ENCODE assay signal across 24 cellular contexts in the genomic region with DNA sequence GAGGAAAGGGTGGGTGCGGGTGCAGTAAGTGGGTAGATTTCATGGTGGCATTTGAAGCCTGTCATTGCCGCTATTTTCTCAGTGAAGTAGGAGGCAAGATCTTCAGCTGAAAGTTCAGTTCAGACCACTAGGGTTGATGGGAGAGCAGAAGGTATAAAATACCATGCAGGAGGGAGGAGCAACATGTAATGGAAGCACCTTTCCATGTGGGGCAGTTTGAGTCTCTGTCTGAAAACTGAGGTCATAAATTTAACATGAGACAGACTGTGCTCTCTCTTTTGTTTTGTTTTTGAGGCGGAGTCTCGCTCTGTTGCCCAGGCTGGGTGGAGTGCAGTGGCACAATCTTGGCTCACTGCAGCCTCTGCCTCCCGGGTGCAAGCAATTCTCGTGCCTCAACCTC. TPM values are rescaled to one million over a fixed set of nuclear protein-coding genes. Genes with fewer than 3 reads are reported as not detected.
A peak's percentile ranks its signal among the peaks of the same experiment; 100 is the strongest.
DNase-seq lines count a peak whose midpoint lies in the region; ATAC-seq and TF ChIP-seq lines count a peak whose summit lies in the region.
"Had no signal": no experiment of that assay in that cellular context is flagged by ENCODE, and none has a peak within 500 bp of the region (broad histone marks: within the 10 kb centered on the region; RNA-seq: fewer than 3 reads in every experiment).

No MANE protein-coding gene starts in this region.

- no peak overlapping the region for H3K4me3 ChIP-seq in HEK293 (ENCODE audit: low read depth, low read length)
- no peak overlapping the region for H3K4me3 ChIP-seq in mucosa of descending colon
- no peak overlapping the region for H3K4me3 ChIP-seq in SK-N-SH (ENCODE audit: low read depth in 2 of 2, low read length in 1 of 2)
- H3K4me3 ChIP-seq in colonic mucosa = no peak overlapping the region
- H3K4me3 ChIP-seq: esophagus muscularis mucosa, gastroesophageal sphincter, prostate gland, transverse colon had no signal

- TF ChIP-seq CTCF in HEK293 (tag by site-specific recombination; IDR thresholded peaks at IDR 0.05) = no peak
- TF ChIP-seq CTCF in mucosa of descending colon (IDR thresholded peaks at IDR 0.05) = no peak
- TF ChIP-seq CTCF in SK-N-SH (IDR thresholded peaks at IDR 0.05) = no peak
- TF ChIP-seq CTCF in colonic mucosa (IDR thresholded peaks at IDR 0.05) = no peak
- no peak for TF ChIP-seq CTCF in GM20000 (IDR thresholded peaks at IDR 0.05; ENCODE audit: extremely low read depth, missing control alignments)

- no peaks in the 10 kb centered on the region for H3F3A ChIP-seq in SK-N-SH (replicated peaks; ENCODE audit: insufficient read depth)

- 76% methylated on average over 6 of the region's 6 CpGs for WGBS in SK-N-SH (ENCODE audit: low lambda C conversion rate)

- DNase-seq in ELR (ENCODE audit: low read depth) (peak; percentile 9), SW480 (ENCODE audit: low spot score) (peak; percentile 50), mucosa of descending colon (no peak), SK-N-SH (no peak), colonic mucosa (no peak), GM20000 (ENCODE audit: low spot score) (no peak)
- DNase-seq: activated CD4-positive, alpha-beta T cell treated with anti-CD3 and anti-CD28 coated beads for 4 hours; COR-L47; effector CD8-positive, alpha-beta T cell; KBM-7; NCI-H1048; NCI-H2029; NCI-H446; stimulated activated CD4-positive, alpha-beta T cell treated with anti-CD3 and anti-CD28 coated beads, Interleukin-4, amount 100 ng/mL, for 1 hour; stimulated activated naive CD8-positive, alpha-beta T cell treated with anti-CD3 and anti-CD28 coated beads, Interleukin-15, amount 100 ng/mL, for 72 hours; transverse colon had no signal

- H3K27me3 ChIP-seq in SK-N-SH (ENCODE audit: insufficient read depth) = no peaks in the 10 kb centered on the region
- H3K27me3 ChIP-seq in colonic mucosa = no peaks in the 10 kb centered on the region
- H3K27me3 ChIP-seq: transverse colon had no signal

- H3K9me3 ChIP-seq in HEK293 (ENCODE audit: control insufficient read depth, insufficient read depth, low read depth, low read length) (no peaks in the 10 kb centered on the region), mucosa of descending colon (no peaks in the 10 kb centered on the region), SK-N-SH (no peaks in the 10 kb centered on the region), colonic mucosa (no peaks in the 10 kb centered on the region)
- H3K9me3 ChIP-seq: esophagus muscularis mucosa, gastroesophageal sphincter, prostate gland, transverse colon had no signal

- no peak overlapping the region for H2AFZ ChIP-seq in SK-N-SH (ENCODE audit: low read depth)

- no peak overlapping the region for H3K27ac ChIP-seq in HEK293 (ENCODE audit: extremely low read depth, low read depth, low read length)
- H3K27ac ChIP-seq in SK-N-SH (ENCODE audit: low read depth in 2 of 2, low read length in 1 of 2) = no peak overlapping the region
- no peak overlapping the region for H3K27ac ChIP-seq in colonic mucosa
- H3K27ac ChIP-seq: esophagus muscularis mucosa, gastroesophageal sphincter, prostate gland, transverse colon had no signal

- POLR2A ChIA-PET in HEK293 (lab: Yijun Ruan, JAX) = no interaction called here
- POLR2A ChIA-PET in SK-N-SH (lab: Yijun Ruan, JAX) = no interaction called here

- H3K9me2 ChIP-seq in SK-N-SH = no peaks in the 10 kb centered on the region

- intact Hi-C loops in mucosa of descending colon (cut with DNase I, micrococcal nuclease) = no loop called here
- intact Hi-C loops in colonic mucosa (cut with DNase I) = no loop called here

- TF ChIP-seq EP300 in SK-N-SH (IDR thresholded peaks at IDR 0.05; ENCODE audit: borderline replicate concordance in 1 of 2, low read depth in 1 of 2, low read length in 1 of 2) = no peak

- CTCF ChIA-PET in HEK293 (lab: Yijun Ruan, JAX) (interaction anchor here (1.3 to 2.1 kb wide), 2 partner anchors 64 to 138 kb away, joined by 5 read pairs; no protein-coding TSS in a partner anchor), SK-N-SH (lab: Yijun Ruan, JAX) (interaction anchor here (0.8 to 1.9 kb wide), 4 partner anchors 11 to 222 kb away, joined by 3 to 6 read pairs (median 3); no protein-coding TSS in a partner anchor)

- H3K79me2 ChIP-seq in SK-N-SH (ENCODE audit: insufficient read depth) = no peaks in the 10 kb centered on the region

- H3K4me1 ChIP-seq in HEK293 (ENCODE audit: control insufficient read depth, insufficient read depth, low read length) (no peaks in the 10 kb centered on the region), mucosa of descending colon (ENCODE audit: low read depth) (no peaks in the 10 kb centered on the region), SK-N-SH (ENCODE audit: control insufficient read depth in 1 of 2, insufficient read depth in 2 of 2, low read depth in 1 of 2, low read length in 1 of 2) (no peaks in the 10 kb centered on the region), colonic mucosa (no peaks in the 10 kb centered on the region)
- H3K4me1 ChIP-seq: gastroesophageal sphincter, prostate gland had no signal

- H3K9ac ChIP-seq in SK-N-SH (no peak overlapping the region), colonic mucosa (ENCODE audit: low read depth in 2 of 2, low read length in 2 of 2) (no peak overlapping the region)

- H4K20me1 ChIP-seq in SK-N-SH (ENCODE audit: insufficient read depth) = no peaks in the 10 kb centered on the region

- ATAC-seq in mucosa of descending colon = peak; percentile 79
- ATAC-seq: gastroesophageal sphincter; stimulated activated naive CD8-positive, alpha-beta T cell treated with anti-CD3 and anti-CD28 coated beads, Interleukin-15, amount 100 ng/mL, for 72 hours had no signal

- H3K4me2 ChIP-seq in SK-N-SH = no peak overlapping the region

- H3K36me3 ChIP-seq in HEK293 (ENCODE audit: control insufficient read depth in 2 of 2, insufficient read depth in 1 of 2, low read length in 2 of 2) (no peaks in the 10 kb centered on the region), mucosa of descending colon (ENCODE audit: low read depth) (no peaks in the 10 kb centered on the region), SK-N-SH (replicated peaks in 1 of 2; ENCODE audit: control insufficient read depth in 1 of 2, insufficient read depth in 2 of 2, low read length in 1 of 2) (no peaks in the 10 kb centered on the region), colonic mucosa (no peaks in the 10 kb centered on the region)
- H3K36me3 ChIP-seq: esophagus muscularis mucosa, gastroesophageal sphincter, prostate gland, transverse colon had no signal

- no peak for TF ChIP-seq RAD21 in SK-N-SH (IDR thresholded peaks at IDR 0.05; ENCODE audit: low read length)

TF ChIP-seq in HEK293, 187 proteins besides CTCF, POLR2A, EP300 and RAD21:
- TF ChIP-seq ZNF341 (tag by site-specific recombination; IDR thresholded peaks at IDR 0.05; ENCODE audit: low read depth) (peak; percentile 77), ZNF600 (tag by site-specific recombination; IDR thresholded peaks at IDR 0.05) (0 out of 2 replicates have a peak, but pooled peaks have one; percentile 15), BCL11B (tag by site-specific recombination; IDR thresholded peaks at IDR 0.05; ENCODE audit: low read depth) (no peak)

TF ChIP-seq in SK-N-SH, 30 proteins besides CTCF, POLR2A, EP300 and RAD21:
- TF ChIP-seq MAX (IDR thresholded peaks at IDR 0.05; ENCODE audit: low read depth) (no peak), CHD2 (IDR thresholded peaks at IDR 0.05; ENCODE audit: low read length, partially characterized antibody) (no peak), TEAD4 (IDR thresholded peaks at IDR 0.05; ENCODE audit: borderline replicate concordance, insufficient read depth) (no peak), TAF1 (IDR thresholded peaks at IDR 0.05; ENCODE audit: borderline replicate concordance, low read depth, low read length) (no peak)

RNA-seq across cellular contexts. Expression of gene LRRC74A, which starts 22.7 kb away (rescaled TPM):
- total RNA-seq in mucosa of descending colon (not detected), colonic mucosa (not detected)
- polyA plus RNA-seq in SK-N-SH (2012; rRNA removed) = not detected in 2 replicates
- polyA plus RNA-seq in SK-N-SH (2012; cell fraction: cytosol; rRNA removed) = not detected in 2 replicates
- not detected in 2 replicates for polyA plus RNA-seq in SK-N-SH (2012; cell fraction: nucleus; rRNA removed)
- total RNA-seq: chondrocyte, esophagus muscularis mucosa, G401, gastroesophageal sphincter, kidney epithelial cell, transverse colon had no signal
- polyA plus RNA-seq: small intestine had no signal

RNA-seq across cellular contexts. Expression of gene ANGEL1, which starts 36.2 kb away (rescaled TPM):
- total RNA-seq in mucosa of descending colon (10 to 100 TPM; 12.6 to 17.1 (median 13.5) TPM), colonic mucosa (10 to 100 TPM; 10.7 to 15.3 TPM)
- 14.1 and 20.7 TPM in 2 replicates for polyA plus RNA-seq in SK-N-SH (2012; rRNA removed)
- polyA plus RNA-seq in SK-N-SH (2012; cell fraction: cytosol; rRNA removed) = 7.5 and 9.8 TPM in 2 replicates
- 48.0 and 56.1 TPM in 2 replicates for polyA plus RNA-seq in SK-N-SH (2012; cell fraction: nucleus; rRNA removed)

Comparison
In these comparisons a context has a peak if more than half of its experiments do, and no peak if none do; other contexts are left out.
1. DNase-seq: peak in ELR (single experiment) and SW480 (single experiment); none in mucosa of descending colon (0 of 3), SK-N-SH (single experiment), colonic mucosa (single experiment) and GM20000 (single experiment).